Comparison of ENCODE assay signal across 11 cellular contexts in genomic region chr9:98375138-98375726, GRCh38.
DNase-seq lines count a peak whose midpoint lies in the region; ATAC-seq and TF ChIP-seq lines count a peak whose summit lies in the region.
"Had no signal": no experiment of that assay in that cellular context is flagged by ENCODE, and none has a peak within 500 bp of the region (broad histone marks: within the 10 kb centered on the region; RNA-seq: fewer than 3 reads in every experiment).

No MANE protein-coding gene starts in this region.

- no peaks in the 10 kb centered on the region for H3K9me3 Mint-ChIP-seq in Caco-2 (ENCODE audit: unreplicated experiment)

- TSS peak; percentile 92 for BruUV-seq in Caco-2 (replicated peaks; lab: Mats Ljungman, UMichigan)

- intact Hi-C loops in Caco-2 (cut with micrococcal nuclease; ENCODE audit: unreplicated experiment) = loop anchor here (2.0 to 10.0 kb wide), 3 partner anchors 60 to 1050 kb away; partner anchors contain the start of gene ANKS6

- POLR2A ChIA-PET in Caco-2 (lab: Charles Lee) = interaction anchor here (0.9 kb wide), 1 partner anchor 742 kb away, joined by 7 read pairs; the partner anchor contains the start of gene TSTD2

- H3K27ac ChIP-seq in effector memory CD4-positive, alpha-beta T cell (ENCODE audit: insufficient read depth, low read length, poor library complexity, severe bottlenecking) = no peak overlapping the region
- H3K27ac ChIP-seq: colonic mucosa, KMS-11 had no signal

- CTCF ChIA-PET in Caco-2 (lab: Charles Lee) = interaction anchor here (0.6 to 1.2 kb wide), 6 partner anchors 25 to 401 kb away, joined by 3 to 5 read pairs (median 3); partner anchors contain the start of gene NANS

- TF ChIP-seq CTCF in Caco-2 (IDR thresholded peaks at IDR 0.05; ENCODE audit: insufficient read depth in 1 of 2, low read depth in 1 of 2, low read length in 1 of 2, severe bottlenecking in 1 of 2, unreplicated experiment in 1 of 2) = no peak

- H3K9me3 ChIP-seq in Caco-2 = no peaks in the 10 kb centered on the region
- no peaks in the 10 kb centered on the region for H3K9me3 ChIP-seq in effector memory CD4-positive, alpha-beta T cell (ENCODE audit: control insufficient read depth, low read length)
- H3K9me3 ChIP-seq: colonic mucosa had no signal

- DNase-seq in Caco-2 (peak; percentile 19 to 45), amniotic epithelial cell (ENCODE audit: low read depth) (peak; percentile 67), left kidney (ENCODE audit: low read depth, low spot score) (peak; percentile 40), epidermal melanocyte (ENCODE audit: insufficient read length, low spot score) (no peak), DMS153 (lab: John Stamatoyannopoulos, UW) (no peak), NCI-H2081 (lab: John Stamatoyannopoulos, UW) (no peak)
- DNase-seq in effector memory CD4-positive, alpha-beta T cell = no peak
- DNase-seq: RPMI8226 had no signal

- no peaks in the 10 kb centered on the region for H3K27me3 ChIP-seq in Caco-2 (replicated peaks; ENCODE audit: control insufficient read depth, insufficient read depth, low read length)
- H3K27me3 ChIP-seq in effector memory CD4-positive, alpha-beta T cell (replicated peaks; ENCODE audit: control insufficient read depth, insufficient read depth, low read length, poor library complexity, severe bottlenecking) = no peaks in the 10 kb centered on the region
- H3K27me3 ChIP-seq: colonic mucosa had no signal

- no peaks in the 10 kb centered on the region for H3K27me3 Mint-ChIP-seq in Caco-2 (ENCODE audit: insufficient read depth, unreplicated experiment)

- ATAC-seq in HG03135 (IDR thresholded peaks at IDR 0.05; ENCODE audit: unreplicated experiment) = peak; percentile 56

- no peaks in the 10 kb centered on the region for H3K36me3 ChIP-seq in Caco-2 (ENCODE audit: control insufficient read depth, insufficient read depth, low read length)
- H3K36me3 ChIP-seq in effector memory CD4-positive, alpha-beta T cell (ENCODE audit: control insufficient read depth, insufficient read depth, low read length) = no peaks in the 10 kb centered on the region
- H3K36me3 ChIP-seq: colonic mucosa had no signal

- H3K4me3 ChIP-seq in Caco-2 (ENCODE audit: low read depth, low read length) = no peak overlapping the region
- H3K4me3 ChIP-seq in effector memory CD4-positive, alpha-beta T cell (ENCODE audit: insufficient read depth, low read depth, low read length, poor library complexity, severe bottlenecking) = no peak overlapping the region
- H3K4me3 ChIP-seq: colonic mucosa had no signal

- H3K4me1 Mint-ChIP-seq in Caco-2 (ENCODE audit: low read depth, unreplicated experiment) = peaks cover 12% of the 10 kb centered on the region

- peaks cover 35% of the 10 kb centered on the region for H3K4me1 ChIP-seq in Caco-2
- H3K4me1 ChIP-seq in effector memory CD4-positive, alpha-beta T cell (ENCODE audit: control insufficient read depth, insufficient read depth, low read length, poor library complexity, severe bottlenecking) = no peaks in the 10 kb centered on the region
- H3K4me1 ChIP-seq: colonic mucosa had no signal

- no peaks in the 10 kb centered on the region for H3K36me3 Mint-ChIP-seq in Caco-2 (ENCODE audit: insufficient read depth, unreplicated experiment)

- peak overlapping the region; percentile 88 for H3K27ac Mint-ChIP-seq in Caco-2 (ENCODE audit: unreplicated experiment)

- peak overlapping the region; percentile 47 for H3K4me3 Mint-ChIP-seq in Caco-2 (ENCODE audit: unreplicated experiment)

Comparison
In these comparisons a context has a peak if more than half of its experiments do, and no peak if none do; other contexts are left out.
1. DNase-seq: peak in Caco-2 (2 of 2), amniotic epithelial cell (single experiment) and left kidney (single experiment); none in epidermal melanocyte (single experiment), DMS153 (single experiment), effector memory CD4-positive, alpha-beta T cell (0 of 3) and NCI-H2081 (0 of 2).